8 cellular contexts compared by ENCODE assay signal in the genomic region with DNA sequence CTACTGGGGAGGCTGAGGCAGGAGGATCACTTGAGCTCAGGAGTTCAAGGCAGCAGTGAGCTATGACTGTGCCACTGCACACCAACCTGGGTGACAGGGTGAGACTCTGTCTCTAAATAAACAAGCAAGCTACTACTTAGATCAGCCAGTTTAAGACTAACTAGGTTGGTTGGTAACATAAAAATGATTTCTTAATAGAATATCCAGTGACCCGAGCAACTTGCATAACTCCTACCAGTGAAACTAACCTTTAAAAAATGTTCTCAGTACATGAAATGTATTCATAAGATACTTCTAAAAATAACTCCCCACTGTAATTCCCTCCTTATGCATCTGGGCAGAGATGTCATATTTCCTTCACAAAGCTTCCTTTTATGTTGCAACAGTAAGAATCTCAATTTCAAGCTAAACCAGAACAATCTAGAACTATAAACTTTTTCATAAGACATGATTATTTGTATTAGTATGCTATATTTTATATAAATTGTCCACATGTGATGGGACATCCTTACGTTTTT. TPM values are rescaled to one million over a fixed set of nuclear protein-coding genes. Genes with fewer than 3 reads are reported as not detected.
DNase-seq lines count a peak whose midpoint lies in the region; TF ChIP-seq lines count a peak whose summit lies in the region.

No MANE protein-coding gene starts in this region.

- H3K4me2 ChIP-seq in OCI-LY3 (ENCODE audit: low read length) = peak overlapping the region; percentile 71
- peak overlapping the region; percentile 9 for H3K4me2 ChIP-seq in parathyroid adenoma (ENCODE audit: low read length)

- H3K79me2 ChIP-seq in OCI-LY3 (ENCODE audit: low read length) (peaks cover 51% of the 10 kb centered on the region), parathyroid adenoma (peaks cover 12% of the 10 kb centered on the region)

- peaks cover 38% of the 10 kb centered on the region for H3K4me1 Mint-ChIP-seq in activated CD4-positive, alpha-beta T cell treated with anti-CD3 and anti-CD28 coated beads, Interleukin-2, amount 10 ng/mL, durations not matched to agents 24 days and 14 days

- H3K4me3 Mint-ChIP-seq in activated CD4-positive, alpha-beta T cell treated with anti-CD3 and anti-CD28 coated beads, Interleukin-2, amount 10 ng/mL, durations not matched to agents 24 days and 14 days = peak overlapping the region; percentile 95

- H3K27me3 Mint-ChIP-seq in activated CD4-positive, alpha-beta T cell treated with anti-CD3 and anti-CD28 coated beads, Interleukin-2, amount 10 ng/mL, durations not matched to agents 24 days and 14 days = no peaks in the 10 kb centered on the region

- H3K9me3 ChIP-seq in OCI-LY3 (ENCODE audit: insufficient read depth, low read length) (no peaks in the 10 kb centered on the region), duodenal mucosa (ENCODE audit: control insufficient read depth in 1 of 2, low read length in 2 of 2) (no peaks in the 10 kb centered on the region), parathyroid adenoma (ENCODE audit: control insufficient read depth, low read length) (no peaks in the 10 kb centered on the region)

- H4K20me1 ChIP-seq in OCI-LY3 (ENCODE audit: insufficient read depth, low read length) = no peaks in the 10 kb centered on the region

- H2AFZ ChIP-seq in OCI-LY3 (ENCODE audit: low read depth, low read length) (no peak overlapping the region), parathyroid adenoma (no peak overlapping the region)

- peaks cover 21% of the 10 kb centered on the region for H3K36me3 Mint-ChIP-seq in activated CD4-positive, alpha-beta T cell treated with anti-CD3 and anti-CD28 coated beads, Interleukin-2, amount 10 ng/mL, durations not matched to agents 24 days and 14 days (ENCODE audit: low read depth)

- H3K4me1 ChIP-seq in OCI-LY3 (ENCODE audit: low read length) (peaks cover 29% of the 10 kb centered on the region), duodenal mucosa (ENCODE audit: control insufficient read depth in 1 of 2, insufficient read depth in 2 of 2, low read length in 2 of 2) (peaks cover 20 to 42% of the 10 kb centered on the region in 2 donors), parathyroid adenoma (peaks cover 3% of the 10 kb centered on the region)

- TF ChIP-seq CTCF in OCI-LY3 (IDR thresholded peaks at IDR 0.05; ENCODE audit: low read depth, low read length) = no peak
- TF ChIP-seq CTCF in parathyroid adenoma (IDR thresholded peaks at IDR 0.05) = no peak

- H3K36me3 ChIP-seq in OCI-LY3 (replicated peaks; ENCODE audit: low read depth, low read length) (peaks cover 19% of the 10 kb centered on the region), duodenal mucosa (ENCODE audit: control insufficient read depth in 1 of 2, insufficient read depth in 2 of 2, low read length in 2 of 2) (no peaks in the 10 kb centered on the region), parathyroid adenoma (ENCODE audit: control insufficient read depth, insufficient read depth, low read length) (no peaks in the 10 kb centered on the region)

- H3K9ac ChIP-seq in OCI-LY3 (ENCODE audit: low read length) (peak overlapping the region; percentile 83), duodenal mucosa (ENCODE audit: low read depth in 1 of 2, low read length in 2 of 2) (no peak overlapping the region), parathyroid adenoma (no peak overlapping the region)

- intact Hi-C loops in activated CD4-positive, alpha-beta T cell treated with anti-CD3 and anti-CD28 coated beads, Interleukin-2, amount 10 ng/mL, durations not matched to agents 24 days and 14 days (cut with micrococcal nuclease) = loop anchor here (1.0 to 5.0 kb wide), 3 partner anchors 50 to 295 kb away; a partner anchor contains a TSS

- peaks cover 6% of the 10 kb centered on the region for H3K9me3 Mint-ChIP-seq in activated CD4-positive, alpha-beta T cell treated with anti-CD3 and anti-CD28 coated beads, Interleukin-2, amount 10 ng/mL, durations not matched to agents 24 days and 14 days

- peak overlapping the region; percentile 77 for H3K4me3 ChIP-seq in OCI-LY3 (ENCODE audit: low read length)
- H3K4me3 ChIP-seq in duodenal mucosa (ENCODE audit: low read depth in 1 of 2, low read length in 2 of 2) = peak overlapping the region; percentile 9 to 25
- peak overlapping the region; percentile 25 for H3K4me3 ChIP-seq in parathyroid adenoma (ENCODE audit: low read depth, low read length)

- H3K27ac Mint-ChIP-seq in activated CD4-positive, alpha-beta T cell treated with anti-CD3 and anti-CD28 coated beads, Interleukin-2, amount 10 ng/mL, durations not matched to agents 24 days and 14 days = peak overlapping the region; percentile 93

- H3K27ac ChIP-seq in OCI-LY3 (ENCODE audit: low read length) = peak overlapping the region; percentile 50
- H3K27ac ChIP-seq in duodenal mucosa (ENCODE audit: low read depth, low read length) = no peak overlapping the region
- H3K27ac ChIP-seq in parathyroid adenoma = peak overlapping the region; percentile 43

- no peak for DNase-seq in activated CD4-positive, alpha-beta T cell treated with anti-CD3 and anti-CD28 coated beads, Interleukin-2, amount 10 ng/mL, durations not matched to agents 24 days and 14 days
- DNase-seq in activated CD4-positive, alpha-beta T cell treated with anti-CD3 and anti-CD28 coated beads, Interleukin-2, amount 50 U/mL, for 4 hours = no peak
- DNase-seq in NAMALWA (ENCODE audit: low spot score) (no peak), mucosa of gallbladder (ENCODE audit: low spot score) (no peak)
- no peak for DNase-seq in activated effector memory CD4-positive, alpha-beta T cell treated with Interleukin-2 at 50 U/mL for 16 hours

- H3K27me3 ChIP-seq in OCI-LY3 (ENCODE audit: low read depth, low read length) (no peaks in the 10 kb centered on the region), duodenal mucosa (ENCODE audit: control insufficient read depth in 1 of 2, insufficient read depth in 2 of 2, low read length in 2 of 2) (no peaks in the 10 kb centered on the region), parathyroid adenoma (ENCODE audit: control insufficient read depth, insufficient read depth, low read length) (no peaks in the 10 kb centered on the region)

RNA-seq across cellular contexts. Expression of a gene that starts 15.8 kb away (rescaled TPM):
- total RNA-seq in activated CD4-positive, alpha-beta T cell treated with anti-CD3 and anti-CD28 coated beads, Interleukin-2, amount 10 ng/mL, durations not matched to agents 24 days and 14 days = 51.8 and 53.4 TPM in 2 replicates
- 36.4 TPM for total RNA-seq in mucosa of gallbladder

RNA-seq across cellular contexts. Expression of a gene that starts 19.5 kb away (rescaled TPM):
- total RNA-seq in activated CD4-positive, alpha-beta T cell treated with anti-CD3 and anti-CD28 coated beads, Interleukin-2, amount 10 ng/mL, durations not matched to agents 24 days and 14 days = 22.0 and 23.6 TPM in 2 replicates
- total RNA-seq in mucosa of gallbladder = 38.5 TPM

Comparison
In these comparisons a context has a peak if more than half of its experiments do, and no peak if none do; other contexts are left out.
1. H3K4me3 ChIP-seq: peak in every context shown above with its lines; median percentile 77 in OCI-LY3; 25 in parathyroid adenoma; 17 in duodenal mucosa.